ENCODE assay signal across 12 cellular contexts in the genomic region with DNA sequence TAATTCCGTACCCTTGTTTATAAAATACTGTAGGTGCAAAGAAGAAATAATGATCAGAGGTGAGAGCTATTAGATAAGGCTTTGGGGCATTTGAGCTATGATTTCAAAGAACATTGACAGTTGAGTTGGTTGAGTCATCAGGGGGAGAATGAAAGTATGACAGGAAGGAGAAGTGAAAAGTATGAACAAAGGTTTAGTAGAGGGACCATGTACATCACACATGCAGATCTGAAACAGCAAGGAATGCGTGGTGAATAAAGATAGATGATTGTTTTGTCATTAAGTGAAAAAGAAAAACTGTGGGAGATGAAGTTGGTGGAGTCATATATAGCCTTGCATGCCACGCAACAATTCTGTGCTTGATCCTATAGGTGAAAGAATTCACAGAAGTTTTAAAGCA.
A peak's percentile ranks its signal among the peaks of the same experiment; 100 is the strongest.
DNase-seq lines count a peak whose midpoint lies in the region; ATAC-seq, FAIRE-seq and TF ChIP-seq lines count a peak whose summit lies in the region.
"Had no signal": no experiment of that assay in that cellular context is flagged by ENCODE, and none has a peak within 500 bp of the region (broad histone marks: within the 10 kb centered on the region; RNA-seq: fewer than 3 reads in every experiment).

No MANE protein-coding gene starts in this region.

- no peaks in the 10 kb centered on the region for H3K4me1 ChIP-seq in ascending aorta
- H3K4me1 ChIP-seq: A549, esophagus squamous epithelium had no signal

- peak; percentile 22 for DNase-seq in activated CD4-positive, alpha-beta T cell treated with anti-CD3 and anti-CD28 coated beads for 48 hours
- DNase-seq in activated CD4-positive, alpha-beta T cell treated with anti-CD3 and anti-CD28 coated beads for 4 hours, result no peak
- DNase-seq in OCI-M1 (lab: John Stamatoyannopoulos, UW) (peak; percentile 27), ascending aorta (ENCODE audit: low spot score in 2 of 2) (no peak), RCC 7860 (ENCODE audit: low spot score) (no peak), NCI-H526 (lab: John Stamatoyannopoulos, UW) (no peak)
- DNase-seq: esophagus squamous epithelium, NCI-H748 treated with DMSO at 0.1 percent for 48 hours had no signal

- H3K27me3 ChIP-seq in ascending aorta, result no peaks in the 10 kb centered on the region
- H3K27me3 ChIP-seq: esophagus squamous epithelium had no signal

- no peak overlapping the region for H3K27ac ChIP-seq in ascending aorta
- H3K27ac ChIP-seq: A549, esophagus squamous epithelium, VCaP had no signal

- H3K36me3 ChIP-seq in ascending aorta, result no peaks in the 10 kb centered on the region

- TF ChIP-seq CTCF in ascending aorta (IDR thresholded peaks at IDR 0.05), result no peak

- FAIRE-seq in RCC 7860 (lab: Jason Lieb, UNC), result no peak
- FAIRE-seq: A549 had no signal

- no peak overlapping the region for H3K4me3 ChIP-seq in ascending aorta
- H3K4me3 ChIP-seq: A549, esophagus squamous epithelium had no signal

- no peaks in the 10 kb centered on the region for H3K9me3 ChIP-seq in ascending aorta
- H3K9me3 ChIP-seq: A549, esophagus squamous epithelium had no signal

- ATAC-seq in GM21360 (IDR thresholded peaks at IDR 0.05; ENCODE audit: unreplicated experiment) (peak; percentile 99), HG03064 (IDR thresholded peaks at IDR 0.05; ENCODE audit: low read depth, unreplicated experiment) (peak; percentile 94)
- ATAC-seq: A549 had no signal

- intact Hi-C loops in ascending aorta (cut with DNase I), result no loop called here

Comparison
In these comparisons a context has a peak if more than half of its experiments do, and no peak if none do; other contexts are left out.
1. DNase-seq: peak in activated CD4-positive, alpha-beta T cell treated with anti-CD3 and anti-CD28 coated beads for 48 hours (single experiment) and OCI-M1 (single experiment); none in activated CD4-positive, alpha-beta T cell treated with anti-CD3 and anti-CD28 coated beads for 4 hours (0 of 2), ascending aorta (0 of 2), RCC 7860 (single experiment) and NCI-H526 (0 of 2).